ENCODE assay signal across 9 cellular contexts in the genomic region with DNA sequence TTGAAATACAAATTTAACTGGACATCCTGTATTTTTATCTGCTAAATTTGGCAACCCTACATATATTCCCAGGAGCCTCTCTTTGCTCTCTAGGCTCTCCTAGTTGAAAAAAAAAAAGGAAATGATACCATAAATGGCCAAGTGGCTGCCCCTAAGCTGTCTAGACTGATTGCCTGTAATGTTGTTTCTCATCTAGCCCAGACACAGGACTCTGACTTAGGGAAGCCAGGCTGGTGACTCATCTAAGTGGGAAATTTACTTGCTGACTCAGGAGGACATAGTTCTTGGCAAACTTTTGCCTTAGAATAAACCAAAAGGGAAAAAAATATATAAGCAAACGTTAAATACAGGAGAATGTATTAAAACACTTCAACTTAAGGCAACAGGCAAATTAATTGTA. TPM values are rescaled to one million over a fixed set of nuclear protein-coding genes. Genes with fewer than 3 reads are reported as not detected.
DNase-seq lines count a peak whose midpoint lies in the region; ATAC-seq lines count a peak whose summit lies in the region.
"Had no signal": no experiment of that assay in that cellular context is flagged by ENCODE, and none has a peak within 500 bp of the region (broad histone marks: within the 10 kb centered on the region; RNA-seq: fewer than 3 reads in every experiment).

No MANE protein-coding gene starts in this region.

- peaks cover 6% of the 10 kb centered on the region for H3K27me3 Mint-ChIP-seq in activated T-helper 2 cell treated with anti-CD3 and anti-CD28 coated beads, Interferon-gamma antibody, Interleukin-2, Interleukin-4, amounts not matched to agents 10 μg/mL and 5 μg/mL and 100 μg/mL, durations not matched to agents 14 hours and 24 hours and 36 hours (ENCODE audit: low read depth)

- DNase-seq in ELR (ENCODE audit: low read depth) (peak; percentile 98), RPMI8226 (peak; percentile 83), fibroblast of gingiva (ENCODE audit: low read depth) (peak; percentile 95), pulmonary artery endothelial cell (ENCODE audit: low read depth, low spot score) (peak; percentile 98), NCI-H1092 treated with DMSO at 0.1 percent for 48 hours (lab: John Stamatoyannopoulos, UW) (no peak), GOT3 (lab: John Stamatoyannopoulos, UW) (no peak)
- DNase-seq in activated T-helper 2 cell treated with anti-CD3 and anti-CD28 coated beads, Interferon-gamma antibody, Interleukin-2, Interleukin-4, amounts not matched to agents 10 μg/mL and 5 μg/mL and 100 μg/mL, durations not matched to agents 14 hours and 24 hours and 36 hours (ENCODE audit: low spot score), result no peak

- no peaks in the 10 kb centered on the region for H3K36me3 Mint-ChIP-seq in activated T-helper 2 cell treated with anti-CD3 and anti-CD28 coated beads, Interferon-gamma antibody, Interleukin-2, Interleukin-4, amounts not matched to agents 10 μg/mL and 5 μg/mL and 100 μg/mL, durations not matched to agents 14 hours and 24 hours and 36 hours (ENCODE audit: low read depth)

- H3K27ac Mint-ChIP-seq in activated T-helper 2 cell treated with anti-CD3 and anti-CD28 coated beads, Interferon-gamma antibody, Interleukin-2, Interleukin-4, amounts not matched to agents 10 μg/mL and 5 μg/mL and 100 μg/mL, durations not matched to agents 14 hours and 24 hours and 36 hours, result no peak overlapping the region
- H3K27ac Mint-ChIP-seq: T-helper 1 cell treated with Interleukin-12 subunit alpha and Interleukin-12 subunit beta and Interleukin-4 antibody, amounts not matched to agents 30 μg/mL and 1 μg/mL, for 36 hours had no signal

- intact Hi-C loops in activated T-helper 2 cell treated with anti-CD3 and anti-CD28 coated beads, Interferon-gamma antibody, Interleukin-2, Interleukin-4, amounts not matched to agents 10 μg/mL and 5 μg/mL and 100 μg/mL, durations not matched to agents 14 hours and 24 hours and 36 hours (cut with micrococcal nuclease), result no loop called here

- no peaks in the 10 kb centered on the region for H3K9me3 Mint-ChIP-seq in activated T-helper 2 cell treated with anti-CD3 and anti-CD28 coated beads, Interferon-gamma antibody, Interleukin-2, Interleukin-4, amounts not matched to agents 10 μg/mL and 5 μg/mL and 100 μg/mL, durations not matched to agents 14 hours and 24 hours and 36 hours
- H3K9me3 Mint-ChIP-seq: T-helper 1 cell treated with Interleukin-12 subunit alpha and Interleukin-12 subunit beta and Interleukin-4 antibody, amounts not matched to agents 30 μg/mL and 1 μg/mL, for 36 hours had no signal

- H3K4me3 Mint-ChIP-seq in activated T-helper 2 cell treated with anti-CD3 and anti-CD28 coated beads, Interferon-gamma antibody, Interleukin-2, Interleukin-4, amounts not matched to agents 10 μg/mL and 5 μg/mL and 100 μg/mL, durations not matched to agents 14 hours and 24 hours and 36 hours (ENCODE audit: low read depth), result no peak overlapping the region
- H3K4me3 Mint-ChIP-seq: T-helper 1 cell treated with Interleukin-12 subunit alpha and Interleukin-12 subunit beta and Interleukin-4 antibody, amounts not matched to agents 30 μg/mL and 1 μg/mL, for 36 hours had no signal

- ATAC-seq in HG02870 (IDR thresholded peaks at IDR 0.05; ENCODE audit: unreplicated experiment), result peak; percentile 62

- H3K4me1 Mint-ChIP-seq in activated T-helper 2 cell treated with anti-CD3 and anti-CD28 coated beads, Interferon-gamma antibody, Interleukin-2, Interleukin-4, amounts not matched to agents 10 μg/mL and 5 μg/mL and 100 μg/mL, durations not matched to agents 14 hours and 24 hours and 36 hours (ENCODE audit: low read depth), result peaks cover 4% of the 10 kb centered on the region

RNA-seq across cellular contexts. Expression of a gene that starts 14.6 kb away (rescaled TPM):
- 448 and 492 TPM in 2 replicates for total RNA-seq in pulmonary artery endothelial cell
- total RNA-seq in activated T-helper 2 cell treated with anti-CD3 and anti-CD28 coated beads, Interferon-gamma antibody, Interleukin-2, Interleukin-4, amounts not matched to agents 10 μg/mL and 5 μg/mL and 100 μg/mL, durations not matched to agents 14 hours and 24 hours and 36 hours, result 9.8 and 10.6 TPM in 2 replicates

Comparison
In these comparisons a context has a peak if more than half of its experiments do, and no peak if none do; other contexts are left out.
1. DNase-seq: peak in ELR (single experiment), RPMI8226 (single experiment), fibroblast of gingiva (single experiment) and pulmonary artery endothelial cell (single experiment); none in activated T-helper 2 cell treated with anti-CD3 and anti-CD28 coated beads, Interferon-gamma antibody, Interleukin-2, Interleukin-4, amounts not matched to agents 10 μg/mL and 5 μg/mL and 100 μg/mL, durations not matched to agents 14 hours and 24 hours and 36 hours (single experiment), NCI-H1092 treated with DMSO at 0.1 percent for 48 hours (single experiment) and GOT3 (single experiment).
2. RNA of a gene that starts 14.6 kb away (total RNA-seq): 448 to 492 TPM in pulmonary artery endothelial cell; 9.8 to 10.6 TPM in activated T-helper 2 cell treated with anti-CD3 and anti-CD28 coated beads, Interferon-gamma antibody, Interleukin-2, Interleukin-4, amounts not matched to agents 10 μg/mL and 5 μg/mL and 100 μg/mL, durations not matched to agents 14 hours and 24 hours and 36 hours; every median in the first group is over 10 times any median in the second.